In the genomic region with DNA sequence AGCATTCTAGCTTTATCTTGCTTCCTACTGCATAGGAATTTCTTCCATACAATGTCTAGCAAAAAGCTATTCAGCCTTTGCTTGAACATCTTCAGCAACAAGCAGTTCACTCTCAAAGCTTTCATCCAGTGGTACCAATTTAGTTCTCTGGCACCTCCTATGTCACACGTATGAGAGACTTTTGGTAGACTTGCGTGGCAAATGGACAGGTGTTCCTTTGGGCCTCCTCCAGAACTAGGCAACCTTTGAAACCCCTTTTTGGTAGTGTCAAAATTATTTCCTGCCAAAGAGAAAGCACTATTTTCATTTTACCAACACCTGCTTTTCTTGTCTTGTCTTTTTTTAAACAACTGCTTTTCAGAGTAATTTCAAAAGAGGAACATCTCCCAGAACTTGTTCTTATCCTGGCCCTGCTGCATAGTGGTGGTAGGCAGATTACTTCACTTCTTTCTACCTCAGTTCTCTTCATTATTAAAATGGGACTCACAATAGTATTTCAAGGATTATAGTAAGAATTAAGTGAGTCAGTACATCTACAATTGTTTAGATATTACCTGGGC, we compare ENCODE assay signal across 1 cellular context.
TF ChIP-seq lines count a peak whose summit lies in the region.

No MANE protein-coding gene starts in this region.

TF ChIP-seq in GM12878, 131 proteins besides CTCF, POLR2A, EP300 and RAD21 (continued from another document):
- TF ChIP-seq, protein P1, sequence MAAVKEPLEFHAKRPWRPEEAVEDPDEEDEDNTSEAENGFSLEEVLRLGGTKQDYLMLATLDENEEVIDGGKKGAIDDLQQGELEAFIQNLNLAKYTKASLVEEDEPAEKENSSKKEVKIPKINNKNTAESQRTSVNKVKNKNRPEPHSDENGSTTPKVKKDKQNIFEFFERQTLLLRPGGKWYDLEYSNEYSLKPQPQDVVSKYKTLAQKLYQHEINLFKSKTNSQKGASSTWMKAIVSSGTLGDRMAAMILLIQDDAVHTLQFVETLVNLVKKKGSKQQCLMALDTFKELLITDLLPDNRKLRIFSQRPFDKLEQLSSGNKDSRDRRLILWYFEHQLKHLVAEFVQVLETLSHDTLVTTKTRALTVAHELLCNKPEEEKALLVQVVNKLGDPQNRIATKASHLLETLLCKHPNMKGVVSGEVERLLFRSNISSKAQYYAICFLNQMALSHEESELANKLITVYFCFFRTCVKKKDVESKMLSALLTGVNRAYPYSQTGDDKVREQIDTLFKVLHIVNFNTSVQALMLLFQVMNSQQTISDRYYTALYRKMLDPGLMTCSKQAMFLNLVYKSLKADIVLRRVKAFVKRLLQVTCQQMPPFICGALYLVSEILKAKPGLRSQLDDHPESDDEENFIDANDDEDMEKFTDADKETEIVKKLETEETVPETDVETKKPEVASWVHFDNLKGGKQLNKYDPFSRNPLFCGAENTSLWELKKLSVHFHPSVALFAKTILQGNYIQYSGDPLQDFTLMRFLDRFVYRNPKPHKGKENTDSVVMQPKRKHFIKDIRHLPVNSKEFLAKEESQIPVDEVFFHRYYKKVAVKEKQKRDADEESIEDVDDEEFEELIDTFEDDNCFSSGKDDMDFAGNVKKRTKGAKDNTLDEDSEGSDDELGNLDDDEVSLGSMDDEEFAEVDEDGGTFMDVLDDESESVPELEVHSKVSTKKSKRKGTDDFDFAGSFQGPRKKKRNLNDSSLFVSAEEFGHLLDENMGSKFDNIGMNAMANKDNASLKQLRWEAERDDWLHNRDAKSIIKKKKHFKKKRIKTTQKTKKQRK (IDR thresholded peaks at IDR 0.05; ENCODE audit: low read depth, low read length), result no peak
- TF ChIP-seq, protein P2, sequence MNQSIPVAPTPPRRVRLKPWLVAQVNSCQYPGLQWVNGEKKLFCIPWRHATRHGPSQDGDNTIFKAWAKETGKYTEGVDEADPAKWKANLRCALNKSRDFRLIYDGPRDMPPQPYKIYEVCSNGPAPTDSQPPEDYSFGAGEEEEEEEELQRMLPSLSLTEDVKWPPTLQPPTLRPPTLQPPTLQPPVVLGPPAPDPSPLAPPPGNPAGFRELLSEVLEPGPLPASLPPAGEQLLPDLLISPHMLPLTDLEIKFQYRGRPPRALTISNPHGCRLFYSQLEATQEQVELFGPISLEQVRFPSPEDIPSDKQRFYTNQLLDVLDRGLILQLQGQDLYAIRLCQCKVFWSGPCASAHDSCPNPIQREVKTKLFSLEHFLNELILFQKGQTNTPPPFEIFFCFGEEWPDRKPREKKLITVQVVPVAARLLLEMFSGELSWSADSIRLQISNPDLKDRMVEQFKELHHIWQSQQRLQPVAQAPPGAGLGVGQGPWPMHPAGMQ (IDR thresholded peaks at IDR 0.05; ENCODE audit: borderline replicate concordance), result no peak
